ENCODE assay signal across 14 cellular contexts in the genomic region with DNA sequence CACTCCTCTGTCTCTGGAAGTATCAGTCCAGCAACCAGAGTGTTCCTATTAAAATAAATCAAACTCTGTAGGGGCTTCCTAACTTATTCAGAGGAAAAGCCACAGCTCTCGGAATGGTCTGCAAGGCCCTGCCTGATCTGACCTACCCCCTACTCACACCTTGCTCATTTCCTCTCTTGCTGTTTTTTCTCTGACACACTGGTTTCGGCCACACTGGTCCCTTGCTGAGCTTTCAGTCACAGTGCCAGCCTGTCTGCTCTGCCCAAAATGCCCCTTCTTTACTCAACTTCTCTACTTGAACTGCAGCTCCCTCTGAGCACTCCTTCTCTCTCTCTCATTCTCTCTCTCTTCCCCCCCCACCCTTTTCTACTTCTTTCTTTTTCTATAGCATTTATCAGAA.
A peak's percentile ranks its signal among the peaks of the same experiment; 100 is the strongest.
DNase-seq lines count a peak whose midpoint lies in the region; ATAC-seq and TF ChIP-seq lines count a peak whose summit lies in the region.
"Had no signal": no experiment of that assay in that cellular context is flagged by ENCODE, and none has a peak within 500 bp of the region (broad histone marks: within the 10 kb centered on the region; RNA-seq: fewer than 3 reads in every experiment).

No MANE protein-coding gene starts in this region.

- no peak overlapping the region for H3K4me3 ChIP-seq in brain microvascular endothelial cell (ENCODE audit: low read depth, low read length)
- H3K4me3 ChIP-seq: gastroesophageal sphincter had no signal

- in situ Hi-C loops in brain microvascular endothelial cell (cut with HindIII; ENCODE audit: low pct_ligation_motif_present, low sequenced_read_pairs), result no loop called here

- H3K27me3 ChIP-seq in brain microvascular endothelial cell (replicated peaks), result no peaks in the 10 kb centered on the region
- H3K27me3 ChIP-seq: gastroesophageal sphincter had no signal

- DNase-seq in M059J (ENCODE audit: low read depth) (peak; percentile 32), lung microvascular endothelial cell (ENCODE audit: low read depth in 2 of 2) (peak; percentile 16 to 27), brain microvascular endothelial cell (no peak), H4 (ENCODE audit: low spot score) (no peak)
- DNase-seq in activated CD8-positive, alpha-beta memory T cell treated with anti-CD3 and anti-CD28 coated beads for 24 hours, result no peak
- DNase-seq: activated T-cell treated with anti-CD3 and anti-CD28 coated beads, Interleukin-2, amount 50 U/mL, for 1 hour; C1 segment of cervical spinal cord; kidney; NCI-H187; Right ventricle myocardium superior had no signal

- no peaks in the 10 kb centered on the region for H3K36me3 ChIP-seq in brain microvascular endothelial cell (replicated peaks)
- H3K36me3 ChIP-seq: gastroesophageal sphincter had no signal

- TF ChIP-seq CTCF in brain microvascular endothelial cell (IDR thresholded peaks at IDR 0.05; ENCODE audit: low read depth, low read length, missing control alignments), result no peak

- ATAC-seq in GM18868 (IDR thresholded peaks at IDR 0.05; ENCODE audit: unreplicated experiment) (peak; percentile 55), GM21526 (IDR thresholded peaks at IDR 0.05; ENCODE audit: low FRiP score, unreplicated experiment) (peak; percentile 88), GM21737 (IDR thresholded peaks at IDR 0.05; ENCODE audit: unreplicated experiment) (no peak)
- ATAC-seq: gastroesophageal sphincter had no signal

- no peak overlapping the region for H3K27ac ChIP-seq in brain microvascular endothelial cell
- H3K27ac ChIP-seq: gastroesophageal sphincter had no signal

Comparison
In these comparisons a context has a peak if more than half of its experiments do, and no peak if none do; other contexts are left out.
1. DNase-seq: peak in M059J (single experiment) and lung microvascular endothelial cell (2 of 2); none in brain microvascular endothelial cell (single experiment), H4 (single experiment) and activated CD8-positive, alpha-beta memory T cell treated with anti-CD3 and anti-CD28 coated beads for 24 hours (single experiment).